In genomic region chr3:51637941-51638471, GRCh38 we compare ENCODE assay signal across 1 cellular context.
A peak's percentile ranks its signal among the peaks of the same experiment; 100 is the strongest.
TF ChIP-seq lines count a peak whose summit lies in the region.

No MANE protein-coding gene starts in this region.

TF ChIP-seq in HepG2, 621 proteins besides CTCF, POLR2A, EP300 and RAD21 (continued from another document and continues in another):
- TF ChIP-seq, protein P1, sequence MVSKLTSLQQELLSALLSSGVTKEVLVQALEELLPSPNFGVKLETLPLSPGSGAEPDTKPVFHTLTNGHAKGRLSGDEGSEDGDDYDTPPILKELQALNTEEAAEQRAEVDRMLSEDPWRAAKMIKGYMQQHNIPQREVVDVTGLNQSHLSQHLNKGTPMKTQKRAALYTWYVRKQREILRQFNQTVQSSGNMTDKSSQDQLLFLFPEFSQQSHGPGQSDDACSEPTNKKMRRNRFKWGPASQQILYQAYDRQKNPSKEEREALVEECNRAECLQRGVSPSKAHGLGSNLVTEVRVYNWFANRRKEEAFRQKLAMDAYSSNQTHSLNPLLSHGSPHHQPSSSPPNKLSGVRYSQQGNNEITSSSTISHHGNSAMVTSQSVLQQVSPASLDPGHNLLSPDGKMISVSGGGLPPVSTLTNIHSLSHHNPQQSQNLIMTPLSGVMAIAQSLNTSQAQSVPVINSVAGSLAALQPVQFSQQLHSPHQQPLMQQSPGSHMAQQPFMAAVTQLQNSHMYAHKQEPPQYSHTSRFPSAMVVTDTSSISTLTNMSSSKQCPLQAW (CRISPR knock-in tag; IDR thresholded peaks at IDR 0.05): no peak
- TF ChIP-seq, protein P2, sequence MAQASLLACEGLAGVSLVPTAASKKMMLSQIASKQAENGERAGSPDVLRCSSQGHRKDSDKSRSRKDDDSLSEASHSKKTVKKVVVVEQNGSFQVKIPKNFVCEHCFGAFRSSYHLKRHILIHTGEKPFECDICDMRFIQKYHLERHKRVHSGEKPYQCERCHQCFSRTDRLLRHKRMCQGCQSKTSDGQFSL (CRISPR knock-in tag; IDR thresholded peaks at IDR 0.05): no peak
- TF ChIP-seq HMGA1 (CRISPR knock-in tag; conservative IDR thresholded peaks at IDR 0.05) (no peak), ZBTB49 (CRISPR knock-in tag; IDR thresholded peaks at IDR 0.05; ENCODE audit: borderline replicate concordance) (no peak), ZFAT (CRISPR knock-in tag; conservative IDR thresholded peaks at IDR 0.05) (no peak), MLLT10 (CRISPR knock-in tag; IDR thresholded peaks at IDR 0.05) (no peak), ZMAT5 (CRISPR knock-in tag; IDR thresholded peaks at IDR 0.05; ENCODE audit: borderline replicate concordance, low read depth) (no peak), SMAD3 (CRISPR knock-in tag; IDR thresholded peaks at IDR 0.05) (peak; percentile 51; the same call in 1 of the 2 replicates), GATA4 (IDR thresholded peaks at IDR 0.05; ENCODE audit: borderline replicate concordance, low read depth) (no peak), ZNF777 (CRISPR knock-in tag; IDR thresholded peaks at IDR 0.05) (no peak), UBTF (CRISPR knock-in tag; IDR thresholded peaks at IDR 0.05) (no peak), HIVEP1 (CRISPR knock-in tag; IDR thresholded peaks at IDR 0.05) (no peak), ZNF891 (CRISPR knock-in tag; IDR thresholded peaks at IDR 0.05) (no peak), ZNF253 (CRISPR knock-in tag; IDR thresholded peaks at IDR 0.05; ENCODE audit: borderline replicate concordance) (no peak), SRSF4 (IDR thresholded peaks at IDR 0.05; ENCODE audit: low read depth, low read length, poor library complexity, severe bottlenecking) (no peak), THAP11 (CRISPR knock-in tag; IDR thresholded peaks at IDR 0.05) (peak; percentile 72), ARNT2 (CRISPR knock-in tag; IDR thresholded peaks at IDR 0.05; ENCODE audit: low read depth) (no peak), TBX3 (IDR thresholded peaks at IDR 0.05; ENCODE audit: borderline replicate concordance) (no peak), NR3C1 (CRISPR knock-in tag; IDR thresholded peaks at IDR 0.05) (no peak), ZNF577 (CRISPR knock-in tag; IDR thresholded peaks at IDR 0.05; ENCODE audit: borderline replicate concordance, low read depth) (no peak), SALL1 (CRISPR knock-in tag; IDR thresholded peaks at IDR 0.05) (peak; percentile 41; the same call in 1 of the 2 replicates), SP4 (CRISPR knock-in tag; IDR thresholded peaks at IDR 0.05) (no peak), MAF1 (CRISPR knock-in tag; IDR thresholded peaks at IDR 0.05; ENCODE audit: borderline replicate concordance) (no peak), RBM39 (IDR thresholded peaks at IDR 0.05; ENCODE audit: low read depth, low read length, poor library complexity, severe bottlenecking) (no peak), U2AF1 (optimal IDR thresholded peaks at IDR 0.05; ENCODE audit: low read depth, low read length) (no peak), POLR2G (IDR thresholded peaks at IDR 0.05; ENCODE audit: low read depth, low read length) (no peak), ZNF276 (CRISPR knock-in tag; IDR thresholded peaks at IDR 0.05; ENCODE audit: low read depth) (no peak), ZC3H4 (CRISPR knock-in tag; IDR thresholded peaks at IDR 0.05; ENCODE audit: borderline replicate concordance) (no peak), ZNF20 (CRISPR knock-in tag; IDR thresholded peaks at IDR 0.05) (no peak), RARA (CRISPR knock-in tag; IDR thresholded peaks at IDR 0.05) (no peak), ZNF530 (CRISPR knock-in tag; IDR thresholded peaks at IDR 0.05; ENCODE audit: low read depth) (no peak), AFF4 (CRISPR knock-in tag; IDR thresholded peaks at IDR 0.05) (no peak), PRDM10 (CRISPR knock-in tag; IDR thresholded peaks at IDR 0.05; ENCODE audit: low read depth) (no peak), ZNF350 (CRISPR knock-in tag; IDR thresholded peaks at IDR 0.05; ENCODE audit: borderline replicate concordance, low read depth) (no peak), TEAD3 (CRISPR knock-in tag; optimal IDR thresholded peaks at IDR 0.05; ENCODE audit: borderline replicate concordance) (peak; percentile 44), POGZ (CRISPR knock-in tag; IDR thresholded peaks at IDR 0.05) (no peak), SNRNP70 (IDR thresholded peaks at IDR 0.05; ENCODE audit: low read depth, low read length) (no peak), ZNF260 (CRISPR knock-in tag; IDR thresholded peaks at IDR 0.05; ENCODE audit: borderline replicate concordance, low read depth) (no peak), KDM2A (CRISPR knock-in tag; IDR thresholded peaks at IDR 0.05; ENCODE audit: borderline replicate concordance, low read depth) (peak; percentile 61; the same call in 1 of the 2 replicates)
- TF ChIP-seq, protein P3, sequence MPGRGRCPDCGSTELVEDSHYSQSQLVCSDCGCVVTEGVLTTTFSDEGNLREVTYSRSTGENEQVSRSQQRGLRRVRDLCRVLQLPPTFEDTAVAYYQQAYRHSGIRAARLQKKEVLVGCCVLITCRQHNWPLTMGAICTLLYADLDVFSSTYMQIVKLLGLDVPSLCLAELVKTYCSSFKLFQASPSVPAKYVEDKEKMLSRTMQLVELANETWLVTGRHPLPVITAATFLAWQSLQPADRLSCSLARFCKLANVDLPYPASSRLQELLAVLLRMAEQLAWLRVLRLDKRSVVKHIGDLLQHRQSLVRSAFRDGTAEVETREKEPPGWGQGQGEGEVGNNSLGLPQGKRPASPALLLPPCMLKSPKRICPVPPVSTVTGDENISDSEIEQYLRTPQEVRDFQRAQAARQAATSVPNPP (CRISPR knock-in tag; IDR thresholded peaks at IDR 0.05): no peak
- TF ChIP-seq, protein P4, sequence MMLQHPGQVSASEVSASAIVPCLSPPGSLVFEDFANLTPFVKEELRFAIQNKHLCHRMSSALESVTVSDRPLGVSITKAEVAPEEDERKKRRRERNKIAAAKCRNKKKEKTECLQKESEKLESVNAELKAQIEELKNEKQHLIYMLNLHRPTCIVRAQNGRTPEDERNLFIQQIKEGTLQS (CRISPR knock-in tag; IDR thresholded peaks at IDR 0.05): no peak
